ENCODE assay signal across 8 cellular contexts in the genomic region with DNA sequence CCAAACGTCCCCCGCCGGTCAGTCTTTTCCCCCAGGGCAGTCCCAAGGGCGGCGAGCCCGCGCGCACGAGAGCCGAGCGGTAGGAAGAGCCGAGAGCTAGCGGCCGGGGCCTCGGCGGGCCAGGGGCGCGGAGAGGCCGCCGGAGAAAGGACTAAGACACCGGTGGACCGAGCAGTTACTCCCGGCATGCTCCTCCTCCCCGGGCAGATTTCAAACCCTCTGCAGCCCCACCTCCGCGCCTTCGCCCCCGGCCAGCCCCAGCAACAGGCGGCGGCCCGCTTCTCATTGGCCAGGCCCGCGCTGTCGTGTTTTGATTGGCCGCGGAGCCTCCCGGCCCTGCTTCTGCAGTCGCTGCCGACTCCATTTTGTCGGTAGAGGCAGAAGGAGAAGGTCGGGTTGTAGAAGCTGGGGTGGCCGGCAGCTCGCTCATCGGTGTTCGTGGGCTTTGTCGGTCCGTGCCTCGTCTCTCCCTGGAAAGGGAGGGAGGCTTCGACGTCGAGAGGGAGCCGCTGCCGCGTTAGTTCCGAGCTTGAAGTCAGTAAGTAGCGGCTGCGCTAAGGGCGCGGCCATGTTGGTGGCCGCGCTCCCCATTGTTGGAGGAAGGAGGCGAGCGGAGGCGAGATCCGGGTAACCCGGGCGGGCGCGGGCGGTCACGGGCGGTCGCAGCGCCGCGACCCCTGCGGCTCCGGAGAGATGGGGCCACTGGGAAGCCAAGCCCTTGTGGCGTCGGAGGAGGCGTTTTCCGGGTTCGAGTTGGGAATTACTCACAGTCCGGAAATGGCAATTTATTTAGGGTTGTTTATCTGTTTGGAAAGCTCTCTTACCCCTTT. TPM values are rescaled to one million over a fixed set of nuclear protein-coding genes. Genes with fewer than 3 reads are reported as not detected.
DNase-seq lines count a peak whose midpoint lies in the region; ATAC-seq, FAIRE-seq and TF ChIP-seq lines count a peak whose summit lies in the region.

PNRC2 (plus strand) TSS at position 368 of the 830 bp plus-strand sequence. CDS start 1,630 bp downstream, outside the sequence.

- dilution Hi-C loops in mammary epithelial cell (cut with HindIII; ENCODE audit: low sequenced_read_pairs), result loop anchor here (5.0 kb wide), 1 partner anchor 58 kb away; no protein-coding TSS in a partner anchor

- in situ Hi-C loops in mammary epithelial cell (cut with MboI; ENCODE audit: low sequenced_read_pairs in 2 of 2), result no loop called here

- TF ChIP-seq EP300 in A549 (IDR thresholded peaks at IDR 0.05), result no peak

- H3K79me2 ChIP-seq in mammary epithelial cell (ENCODE audit: insufficient read depth, low read length), result peaks cover 28% of the 10 kb centered on the region

- no peak for TF ChIP-seq CTCF in A549 (IDR thresholded peaks at IDR 0.05)
- TF ChIP-seq CTCF in WERI-Rb-1 (IDR thresholded peaks at IDR 0.05; ENCODE audit: low read depth, low read length), result no peak
- no peak for TF ChIP-seq CTCF in mammary epithelial cell (conservative IDR thresholded peaks at IDR 0.05 in 1 of 2, IDR thresholded peaks at IDR 0.05 in 1 of 2; ENCODE audit: extremely low read depth in 1 of 2, insufficient read depth in 1 of 2, low read depth in 1 of 2, low read length in 2 of 2)

- ATAC-seq in A549 (peak; percentile 94 to 96), GM18870 (IDR thresholded peaks at IDR 0.05; ENCODE audit: unreplicated experiment) (peak; percentile 37), HG03135 (IDR thresholded peaks at IDR 0.05; ENCODE audit: unreplicated experiment) (peak; percentile 79)

- no peak for FAIRE-seq in A549 (lab: Jason Lieb, UNC)
- no peak for FAIRE-seq in small intestine (lab: Jason Lieb, UNC)

- under 1% methylated on average over 42 of the region's 84 CpGs for WGBS in A549 (ENCODE audit: missing lambda C conversion rate)
- WGBS in mammary epithelial cell (ENCODE audit: low coverage, missing lambda C conversion rate), result 1% methylated on average over 39 of the region's 84 CpGs
- 0 to 2% (median 0%) methylated on average over 74 to 84 of the region's 84 CpGs for WGBS in small intestine, 3 donors

- peak; percentile 92 to 94 for DNase-seq in A549 (ENCODE audit: low read depth in 1 of 2, low spot score in 1 of 2)
- DNase-seq in NCI-H2196 treated with DMSO at 0.1 percent for 48 hours (lab: John Stamatoyannopoulos, UW; ENCODE audit: unreplicated experiment), result peak; percentile 92
- peak; percentile 98 for DNase-seq in WERI-Rb-1
- DNase-seq in mammary epithelial cell, result peak; percentile 96
- peak; percentile 97 for DNase-seq in small intestine

- TSS peak; percentile 44 for BruUV-seq in mammary epithelial cell (replicated peaks; lab: Mats Ljungman, UMichigan)

- H3K4me1 ChIP-seq in A549 (peaks cover 42% of the 10 kb centered on the region), mammary epithelial cell (ENCODE audit: insufficient read depth, low read length) (peaks cover 32% of the 10 kb centered on the region), iPS-20b (ENCODE audit: insufficient read depth, low read length) (no peaks in the 10 kb centered on the region), small intestine (ENCODE audit: control insufficient read depth in 2 of 2, insufficient read depth in 1 of 2, low read depth in 1 of 2, low read length in 1 of 2) (peaks cover 0 to 4% of the 10 kb centered on the region in 2 donors)

- POLR2A ChIA-PET in A549 (lab: Yijun Ruan, JAX), result interaction anchor here (1.3 to 1.9 kb wide), 5 partner anchors 8 to 159 kb away, joined by 3 to 6 read pairs (median 4); partner anchors contain the start of gene GALE

- peak within 1 kb of the TSS; percentile 97 to 100 for H3K27ac ChIP-seq in A549
- peak within 1 kb of the TSS; percentile 99 for H3K27ac ChIP-seq in WERI-Rb-1
- H3K27ac ChIP-seq in mammary epithelial cell (ENCODE audit: insufficient read depth, low read depth, low read length), result peak within 1 kb of the TSS; percentile 95
- peak within 1 kb of the TSS; percentile 99 for H3K27ac ChIP-seq in iPS-20b (ENCODE audit: low read length)
- H3K27ac ChIP-seq in small intestine (ENCODE audit: low read depth in 1 of 2, low read length in 1 of 2), result peak within 1 kb of the TSS; percentile 97 to 98

- H3K27me3 ChIP-seq in WERI-Rb-1 (ENCODE audit: insufficient read depth, low read depth, severe bottlenecking) (no peaks in the 10 kb centered on the region), mammary epithelial cell (ENCODE audit: insufficient read depth, low read length) (no peaks in the 10 kb centered on the region), iPS-20b (ENCODE audit: insufficient read depth, low read length) (no peaks in the 10 kb centered on the region), small intestine (ENCODE audit: control insufficient read depth in 2 of 2, insufficient read depth in 2 of 2, low read length in 2 of 2) (no peaks in the 10 kb centered on the region)

- H3K9ac ChIP-seq in mammary epithelial cell (ENCODE audit: insufficient read depth, low read length), result peak within 1 kb of the TSS; percentile 99
- peak within 1 kb of the TSS; percentile 98 for H3K9ac ChIP-seq in iPS-20b (ENCODE audit: low read depth, low read length)

- CTCF ChIA-PET in A549 (lab: Yijun Ruan, JAX), result interaction anchor here (0.5 to 2.1 kb wide), 3 partner anchors 11 to 83 kb away, joined by 3 to 8 read pairs (median 5); no protein-coding TSS in a partner anchor
- CTCF ChIA-PET in mammary epithelial cell (lab: Charles Lee; ENCODE audit: low non-redundant PET), result interaction anchor here (0.6 to 0.7 kb wide), 4 partner anchors 29 to 1245 kb away, joined by 3 to 5 read pairs (median 4); no protein-coding TSS in a partner anchor

- H4K20me1 ChIP-seq in mammary epithelial cell (ENCODE audit: insufficient read depth, low read length), result no peaks in the 10 kb centered on the region

- H2AFZ ChIP-seq in mammary epithelial cell (ENCODE audit: low read depth, low read length), result peak within 1 kb of the TSS; percentile 85

- H3K36me3 ChIP-seq in WERI-Rb-1, result peaks cover 30% of the 10 kb centered on the region
- H3K36me3 ChIP-seq in mammary epithelial cell (ENCODE audit: insufficient read depth, low read length), result peaks cover 13% of the 10 kb centered on the region
- peaks cover 37% of the 10 kb centered on the region for H3K36me3 ChIP-seq in iPS-20b (ENCODE audit: insufficient read depth, low read depth, low read length)
- H3K36me3 ChIP-seq in small intestine (ENCODE audit: control insufficient read depth in 2 of 2, insufficient read depth in 2 of 2, low read length in 2 of 2), result no peaks in the 10 kb centered on the region

- TF ChIP-seq RAD21 in A549 (conservative IDR thresholded peaks at IDR 0.05 in 1 of 2, IDR thresholded peaks at IDR 0.05 in 1 of 2), result no peak; a peak in 1 of 5 replicates

- intact Hi-C loops in mammary epithelial cell (cut with micrococcal nuclease), result loop anchor here (1.0 to 5.0 kb wide), 6 partner anchors 21 to 153 kb away; partner anchors contain the start of genes MYOM3 and SRSF10

- H3K9me3 ChIP-seq in A549 (no peaks in the 10 kb centered on the region), WERI-Rb-1 (ENCODE audit: severe bottlenecking) (no peaks in the 10 kb centered on the region), mammary epithelial cell (replicated peaks; ENCODE audit: insufficient read depth, low read length) (no peaks in the 10 kb centered on the region), iPS-20b (ENCODE audit: insufficient read depth, low read depth, low read length) (no peaks in the 10 kb centered on the region), small intestine (ENCODE audit: control insufficient read depth, low read depth) (no peaks in the 10 kb centered on the region)

- H3K4me3 ChIP-seq in A549 (peak within 1 kb of the TSS; percentile 92), WERI-Rb-1 (ENCODE audit: low read depth, low read length) (peak within 1 kb of the TSS; percentile 90), mammary epithelial cell (replicated peaks in 1 of 3; ENCODE audit: insufficient read depth in 1 of 3, low read depth in 2 of 3, low read length in 3 of 3) (peak within 1 kb of the TSS; percentile 71 to 99 (median 96)), iPS-20b (ENCODE audit: low read length) (peak within 1 kb of the TSS; percentile 97), small intestine (ENCODE audit: low read depth in 1 of 2, low read length in 2 of 2) (peak within 1 kb of the TSS; percentile 83 to 93)

- TF ChIP-seq POLR2A in A549 (IDR thresholded peaks at IDR 0.05; ENCODE audit: low read length), result peak; percentile 86

- peak within 1 kb of the TSS; percentile 91 for H3K4me2 ChIP-seq in A549
- peak within 1 kb of the TSS; percentile 97 for H3K4me2 ChIP-seq in mammary epithelial cell (ENCODE audit: insufficient read depth, low read depth, low read length)

TF ChIP-seq in A549, 52 proteins besides CTCF, POLR2A, EP300 and RAD21 (continues in another document):
- TF ChIP-seq FOSB (CRISPR knock-in tag; IDR thresholded peaks at IDR 0.05) (0 out of 2 replicates have a peak, but pooled peaks have one; percentile 28), HOXB5 (CRISPR knock-in tag; IDR thresholded peaks at IDR 0.05) (no peak), MAFK (IDR thresholded peaks at IDR 0.05; ENCODE audit: partially characterized antibody) (no peak), HEYL (CRISPR knock-in tag; IDR thresholded peaks at IDR 0.05) (no peak), KDM5A (IDR thresholded peaks at IDR 0.05) (peak; percentile 41; the same call in 1 of the 2 replicates), ZSCAN20 (CRISPR knock-in tag; IDR thresholded peaks at IDR 0.05) (no peak), FOSL2 (IDR thresholded peaks at IDR 0.05) (no peak), FOSL2 (CRISPR knock-in tag; IDR thresholded peaks at IDR 0.05) (no peak), MAZ (IDR thresholded peaks at IDR 0.05; ENCODE audit: borderline replicate concordance, low read depth, low read length) (no peak), ZFP36 (IDR thresholded peaks at IDR 0.05; ENCODE audit: borderline replicate concordance, partially characterized antibody) (no peak)
- TF ChIP-seq, protein P1, sequence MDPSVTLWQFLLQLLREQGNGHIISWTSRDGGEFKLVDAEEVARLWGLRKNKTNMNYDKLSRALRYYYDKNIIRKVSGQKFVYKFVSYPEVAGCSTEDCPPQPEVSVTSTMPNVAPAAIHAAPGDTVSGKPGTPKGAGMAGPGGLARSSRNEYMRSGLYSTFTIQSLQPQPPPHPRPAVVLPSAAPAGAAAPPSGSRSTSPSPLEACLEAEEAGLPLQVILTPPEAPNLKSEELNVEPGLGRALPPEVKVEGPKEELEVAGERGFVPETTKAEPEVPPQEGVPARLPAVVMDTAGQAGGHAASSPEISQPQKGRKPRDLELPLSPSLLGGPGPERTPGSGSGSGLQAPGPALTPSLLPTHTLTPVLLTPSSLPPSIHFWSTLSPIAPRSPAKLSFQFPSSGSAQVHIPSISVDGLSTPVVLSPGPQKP (IDR thresholded peaks at IDR 0.05; ENCODE audit: low read depth, low read length), result no peak

RNA-seq across cellular contexts. Expression of gene PNRC2, which starts in this region (rescaled TPM):
- polyA plus RNA-seq in A549 (2011; rRNA removed), result 38.1 and 106 TPM in 2 replicates
- 16.8 and 21.2 TPM in 2 replicates for polyA plus RNA-seq in A549 (2012; cell fraction: cytosol; rRNA removed)
- 12.3 and 16.1 TPM in 2 replicates for polyA plus RNA-seq in A549 (2012; cell fraction: nucleus; rRNA removed)
- polyA plus RNA-seq in A549 (2017; fragmentation: RNase III; extraction: RNeasy Plus Mini Kit Qiagen cat#74134 plus additional on column Dnase treatment), result 34.4 to 37.5 TPM (median 36.1 TPM) in 3 replicates
- 41.1 and 125 TPM in 2 replicates for polyA minus RNA-seq in A549 (2011; rRNA and poly(A)+ RNA removed)
- total RNA-seq in mammary epithelial cell, result 10 to 100 TPM; 83.4 to 87.5 TPM
- 70.8 TPM for polyA plus RNA-seq in mammary epithelial cell
- polyA minus RNA-seq in mammary epithelial cell, result 38.7 TPM
- 100 to 1,000 TPM; 114 to 131 (median 122) TPM for polyA plus RNA-seq in small intestine

Comparison
In these comparisons a context has a peak if more than half of its experiments do, and no peak if none do; other contexts are left out.
1. Peak in every context shown above with its lines: DNase-seq, ATAC-seq, H3K4me3 ChIP-seq and H3K27ac ChIP-seq.
2. ATAC-seq: peak in every context shown above with its lines; median percentile 95 in A549; 79 in HG03135; 37 in GM18870.